Comparison of ENCODE assay signal across 23 cellular contexts in the genomic region with DNA sequence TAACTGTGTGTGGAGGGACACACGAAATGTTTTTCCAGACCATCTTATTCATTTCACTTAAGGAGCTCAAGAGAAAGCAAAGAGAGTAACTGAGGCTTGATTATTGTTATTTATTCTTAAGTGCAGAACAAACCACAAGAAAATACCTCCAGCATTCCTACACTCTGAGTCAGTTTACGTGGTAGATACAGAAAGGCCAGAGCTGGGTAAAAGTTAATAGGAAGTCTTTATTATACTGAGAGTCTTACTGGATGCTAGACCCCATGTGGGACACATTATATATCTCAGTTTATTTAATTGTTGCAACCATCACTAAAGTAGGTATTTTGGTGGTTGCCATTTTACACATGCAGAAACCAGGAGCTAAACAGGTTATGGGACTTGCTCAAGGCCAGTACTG.
DNase-seq lines count a peak whose midpoint lies in the region; ATAC-seq, FAIRE-seq and TF ChIP-seq lines count a peak whose summit lies in the region.
"Had no signal": no experiment of that assay in that cellular context is flagged by ENCODE, and none has a peak within 500 bp of the region (broad histone marks: within the 10 kb centered on the region; RNA-seq: fewer than 3 reads in every experiment).

No MANE protein-coding gene starts in this region.

- H3K9ac ChIP-seq in HepG2 (ENCODE audit: insufficient read depth, low read depth, low read length): no peak overlapping the region
- H3K9ac ChIP-seq: BLaER1 had no signal

- no peak overlapping the region for H2AFZ ChIP-seq in HepG2 (ENCODE audit: low read length)

- no peak for TF ChIP-seq POLR2A in HepG2 (IDR thresholded peaks at IDR 0.05; ENCODE audit: insufficient read depth in 1 of 2, low read depth in 2 of 2, low read length in 2 of 2)

- POLR2A ChIA-PET in HepG2 (lab: Yijun Ruan, JAX) (no interaction called here), WTC11 (lab: Charles Lee) (interaction anchor here (0.6 kb wide), 1 partner anchor 775 kb away, joined by 7 read pairs; no protein-coding TSS in a partner anchor)

- CTCF ChIA-PET in HepG2 (lab: Yijun Ruan, JAX; ENCODE audit: low intra/inter-chr PET ratio, low total read pairs) (no interaction called here), WTC11 (lab: Charles Lee) (no interaction called here)
- CTCF ChIA-PET in activated naive CD4-positive, alpha-beta T cell treated with anti-CD3 and anti-CD28 coated beads, Interleukin-2, amount 10 ng/mL, durations not matched to agents 7 days and 5 days (lab: Charles Lee): no interaction called here

- no peak overlapping the region for H3K4me3 Mint-ChIP-seq in activated naive CD4-positive, alpha-beta T cell treated with anti-CD3 and anti-CD28 coated beads, Interleukin-2, amount 10 ng/mL, durations not matched to agents 7 days and 5 days
- H3K4me3 Mint-ChIP-seq in WTC11: no peak overlapping the region
- H3K4me3 Mint-ChIP-seq: dendritic cell treated with granulocyte-macrophage colony-stimulating factor and Interleukin-4, amounts not matched to agents 40 ng/mL and 50 ng/mL, for 4 days; T-cell had no signal

- no peaks in the 10 kb centered on the region for H3K9me3 Mint-ChIP-seq in activated naive CD4-positive, alpha-beta T cell treated with anti-CD3 and anti-CD28 coated beads, Interleukin-2, amount 10 ng/mL, durations not matched to agents 7 days and 5 days
- H3K9me3 Mint-ChIP-seq in WTC11: peaks cover 10% of the 10 kb centered on the region
- H3K9me3 Mint-ChIP-seq: activated T-helper 2 cell treated with anti-CD3 and anti-CD28 coated beads, Interferon-gamma antibody, Interleukin-2, Interleukin-4, amounts not matched to agents 10 μg/mL and 5 μg/mL and 100 μg/mL, durations not matched to agents 14 hours and 24 hours and 36 hours; dendritic cell treated with granulocyte-macrophage colony-stimulating factor and Interleukin-4, amounts not matched to agents 40 ng/mL and 50 ng/mL, for 4 days had no signal

- no peak overlapping the region for H3K4me2 ChIP-seq in HepG2 (ENCODE audit: low read depth, low read length)
- H3K4me2 ChIP-seq: BLaER1 had no signal

- ATAC-seq in HepG2 (no peak), HG03342 (IDR thresholded peaks at IDR 0.05; ENCODE audit: unreplicated experiment) (no peak), WTC11 (no peak)
- ATAC-seq: esophagus mucosa, T-cell had no signal

- no peaks in the 10 kb centered on the region for H4K20me1 ChIP-seq in HepG2 (ENCODE audit: insufficient read depth, low read length)
- H4K20me1 ChIP-seq: BLaER1 had no signal

- TF ChIP-seq CTCF in epithelial cell of proximal tubule (conservative IDR thresholded peaks at IDR 0.05; ENCODE audit: low read depth, low read length) (no peak), HepG2 (CRISPR knock-in tag; IDR thresholded peaks at IDR 0.05) (no peak), WTC11 (IDR thresholded peaks at IDR 0.05) (no peak)

- BruUV-seq in HepG2 (replicated peaks; lab: Mats Ljungman, UMichigan): no TSS peak

- no peaks in the 10 kb centered on the region for H3K79me2 ChIP-seq in HepG2 (ENCODE audit: insufficient read depth, low read length)

- no peaks in the 10 kb centered on the region for H3K4me1 Mint-ChIP-seq in activated naive CD4-positive, alpha-beta T cell treated with anti-CD3 and anti-CD28 coated beads, Interleukin-2, amount 10 ng/mL, durations not matched to agents 7 days and 5 days
- no peaks in the 10 kb centered on the region for H3K4me1 Mint-ChIP-seq in WTC11
- H3K4me1 Mint-ChIP-seq: T-cell had no signal

- H3K4me3 ChIP-seq in epithelial cell of proximal tubule (ENCODE audit: low read depth, low read length) (no peak overlapping the region), HepG2 (replicated peaks in 1 of 3; ENCODE audit: insufficient read depth in 1 of 3, low read depth in 2 of 3, low read length in 3 of 3) (no peak overlapping the region)
- H3K4me3 ChIP-seq: BLaER1, thyroid gland had no signal

- in situ Hi-C loops in HepG2 (cut with HindIII; ENCODE audit: extremely low pct_ligation_motif_present, low pct_unique_long_range_greater_than_20kb): no loop called here

- no peak for FAIRE-seq in HepG2 (lab: Jason Lieb, UNC)
- FAIRE-seq: GM19239, RCC 7860 had no signal

- 1% methylated on average over 2 of the region's 2 CpGs for WGBS in HepG2 (ENCODE audit: low lambda C conversion rate)

- H3K27ac Mint-ChIP-seq in activated naive CD4-positive, alpha-beta T cell treated with anti-CD3 and anti-CD28 coated beads, Interleukin-2, amount 10 ng/mL, durations not matched to agents 7 days and 5 days: no peak overlapping the region
- no peak overlapping the region for H3K27ac Mint-ChIP-seq in WTC11
- H3K27ac Mint-ChIP-seq: activated T-helper 2 cell treated with anti-CD3 and anti-CD28 coated beads, Interferon-gamma antibody, Interleukin-2, Interleukin-4, amounts not matched to agents 10 μg/mL and 5 μg/mL and 100 μg/mL, durations not matched to agents 14 hours and 24 hours and 36 hours; dendritic cell treated with granulocyte-macrophage colony-stimulating factor and Interleukin-4, amounts not matched to agents 40 ng/mL and 50 ng/mL, for 4 days; T-cell had no signal

- no peaks in the 10 kb centered on the region for H3K27me3 Mint-ChIP-seq in activated naive CD4-positive, alpha-beta T cell treated with anti-CD3 and anti-CD28 coated beads, Interleukin-2, amount 10 ng/mL, durations not matched to agents 7 days and 5 days
- H3K27me3 Mint-ChIP-seq in WTC11 (ENCODE audit: low read depth): no peaks in the 10 kb centered on the region
- H3K27me3 Mint-ChIP-seq: dendritic cell treated with granulocyte-macrophage colony-stimulating factor and Interleukin-4, amounts not matched to agents 40 ng/mL and 50 ng/mL, for 4 days; T-cell had no signal

- H3K4me1 ChIP-seq in HepG2 (ENCODE audit: insufficient read depth, low read length): no peaks in the 10 kb centered on the region
- H3K4me1 ChIP-seq: BLaER1 had no signal

- no peaks in the 10 kb centered on the region for H3K36me3 Mint-ChIP-seq in activated naive CD4-positive, alpha-beta T cell treated with anti-CD3 and anti-CD28 coated beads, Interleukin-2, amount 10 ng/mL, durations not matched to agents 7 days and 5 days
- H3K36me3 Mint-ChIP-seq in WTC11: no peaks in the 10 kb centered on the region
- H3K36me3 Mint-ChIP-seq: T-cell had no signal

- TF ChIP-seq RAD21 in HepG2 (CRISPR knock-in tag; IDR thresholded peaks at IDR 0.05): no peak

- H3K27me3 ChIP-seq in HepG2 (ENCODE audit: control insufficient read depth in 1 of 2, insufficient read depth in 2 of 2, low read length in 2 of 2): no peaks in the 10 kb centered on the region
- H3K27me3 ChIP-seq: BLaER1, thyroid gland had no signal

- H3K27ac ChIP-seq in HepG2 (ENCODE audit: extremely low read length, insufficient read depth, low read length): no peak overlapping the region
- H3K27ac ChIP-seq: BLaER1, thyroid gland, WERI-Rb-1 had no signal

- intact Hi-C loops in HepG2 (cut with micrococcal nuclease; ENCODE audit: unreplicated experiment): no loop called here

- no peak for TF ChIP-seq EP300 in HepG2 (IDR thresholded peaks at IDR 0.05; ENCODE audit: low read depth in 2 of 2, low read length in 2 of 2)
- TF ChIP-seq EP300 in HepG2 (CRISPR knock-in tag; IDR thresholded peaks at IDR 0.05; ENCODE audit: borderline replicate concordance): no peak

- DNase-seq in GM03348 (ENCODE audit: low spot score): peak; percentile 29
- DNase-seq in RPMI7951 (ENCODE audit: low read depth): peak; percentile 39
- peak; percentile 75 for DNase-seq in epithelial cell of proximal tubule (ENCODE audit: low read depth)
- DNase-seq in non-pigmented ciliary epithelial cell (ENCODE audit: low read depth): peak; percentile 71
- DNase-seq in HepG2 (ENCODE audit: low spot score): no peak
- no peak for DNase-seq in activated naive CD4-positive, alpha-beta T cell treated with anti-CD3 and anti-CD28 coated beads, Interleukin-2, amount 10 ng/mL, durations not matched to agents 7 days and 5 days
- no peak for DNase-seq in WTC11 (ENCODE audit: low spot score)
- DNase-seq: anterior cingulate cortex, hypothalamus, KG1, left cardiac atrium, NCI-H2171 treated with DMSO at 0.1 percent for 48 hours, NCI-H82, T-cell, thyroid gland, WERI-Rb-1 had no signal

- no peaks in the 10 kb centered on the region for H3K9me3 ChIP-seq in HepG2 (ENCODE audit: low read length)
- H3K9me3 ChIP-seq: BLaER1, thyroid gland had no signal

- no peaks in the 10 kb centered on the region for H3K36me3 ChIP-seq in HepG2 (replicated peaks in 1 of 2; ENCODE audit: control insufficient read depth in 1 of 2, insufficient read depth in 2 of 2, low read length in 2 of 2)
- H3K36me3 ChIP-seq: BLaER1, thyroid gland, WERI-Rb-1 had no signal

TF ChIP-seq in HepG2, 621 proteins besides CTCF, POLR2A, EP300 and RAD21 (continues in another document):
- TF ChIP-seq, protein P1, sequence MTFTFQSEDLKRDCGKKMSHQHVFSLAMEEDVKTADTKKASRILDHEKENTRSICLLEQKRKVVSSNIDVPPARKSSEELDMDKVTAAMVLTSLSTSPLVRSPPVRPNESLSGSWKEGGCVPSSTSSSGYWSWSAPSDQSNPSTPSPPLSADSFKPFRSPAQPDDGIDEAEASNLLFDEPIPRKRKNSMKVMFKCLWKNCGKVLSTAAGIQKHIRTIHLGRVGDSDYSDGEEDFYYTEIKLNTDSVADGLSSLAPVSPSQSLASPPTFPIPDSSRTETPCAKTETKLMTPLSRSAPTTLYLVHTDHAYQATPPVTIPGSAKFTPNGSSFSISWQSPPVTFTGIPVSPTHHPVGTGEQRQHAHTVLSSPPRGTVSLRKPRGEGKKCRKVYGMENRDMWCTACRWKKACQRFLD (CRISPR knock-in tag; IDR thresholded peaks at IDR 0.05; ENCODE audit: borderline replicate concordance): no peak

TF ChIP-seq in WTC11, 78 proteins besides CTCF, POLR2A, EP300 and RAD21 (continues in another document):
- TF ChIP-seq TEAD4 (CRISPR knock-in tag; IDR thresholded peaks at IDR 0.05): no peak
- TF ChIP-seq SMAD4 (CRISPR knock-in tag; IDR thresholded peaks at IDR 0.05): no peak
- TF ChIP-seq ESRRA (CRISPR knock-in tag; IDR thresholded peaks at IDR 0.05; ENCODE audit: borderline replicate concordance): no peak
- no peak for TF ChIP-seq ZNF671 (CRISPR knock-in tag; IDR thresholded peaks at IDR 0.05)
- TF ChIP-seq, protein P2, sequence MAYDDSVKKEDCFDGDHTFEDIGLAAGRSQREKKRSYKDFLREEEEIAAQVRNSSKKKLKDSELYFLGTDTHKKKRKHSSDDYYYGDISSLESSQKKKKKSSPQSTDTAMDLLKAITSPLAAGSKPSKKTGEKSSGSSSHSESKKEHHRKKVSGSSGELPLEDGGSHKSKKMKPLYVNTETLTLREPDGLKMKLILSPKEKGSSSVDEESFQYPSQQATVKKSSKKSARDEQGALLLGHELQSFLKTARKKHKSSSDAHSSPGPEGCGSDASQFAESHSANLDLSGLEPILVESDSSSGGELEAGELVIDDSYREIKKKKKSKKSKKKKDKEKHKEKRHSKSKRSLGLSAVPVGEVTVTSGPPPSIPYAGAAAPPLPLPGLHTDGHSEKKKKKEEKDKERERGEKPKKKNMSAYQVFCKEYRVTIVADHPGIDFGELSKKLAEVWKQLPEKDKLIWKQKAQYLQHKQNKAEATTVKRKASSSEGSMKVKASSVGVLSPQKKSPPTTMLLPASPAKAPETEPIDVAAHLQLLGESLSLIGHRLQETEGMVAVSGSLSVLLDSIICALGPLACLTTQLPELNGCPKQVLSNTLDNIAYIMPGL (CRISPR knock-in tag; IDR thresholded peaks at IDR 0.05): no peak
- TF ChIP-seq ZNF317 (CRISPR knock-in tag; IDR thresholded peaks at IDR 0.05; ENCODE audit: borderline replicate concordance, low read depth): no peak

Comparison
In these comparisons a context has a peak if more than half of its experiments do, and no peak if none do; other contexts are left out.
1. DNase-seq: peak in GM03348 (single experiment), RPMI7951 (single experiment), epithelial cell of proximal tubule (single experiment) and non-pigmented ciliary epithelial cell (single experiment); none in HepG2 (single experiment), activated naive CD4-positive, alpha-beta T cell treated with anti-CD3 and anti-CD28 coated beads, Interleukin-2, amount 10 ng/mL, durations not matched to agents 7 days and 5 days (single experiment) and WTC11 (single experiment).